23 cellular contexts compared by ENCODE assay signal in genomic region chr12:119711693-119712092, GRCh38.
"Had no signal": no experiment of that assay in that cellular context is flagged by ENCODE, and none has a peak within 500 bp of the region (broad histone marks: within the 10 kb centered on the region; RNA-seq: fewer than 3 reads in every experiment).

No MANE protein-coding gene starts in this region.

- ATAC-seq: stimulated activated naive B cell treated with anti-CD40 and anti-IgM and Interleukin-4, amounts not matched to agents 10 μg/mL and 1 μg/mL and 100 μg/mL, for 72 hours had no signal

- H3K4me3 Mint-ChIP-seq: activated CD4-positive, alpha-beta memory T cell treated with anti-CD3 and anti-CD28 coated beads, Interleukin-2, amount 10 ng/mL, durations not matched to agents 7 days and 5 days; activated CD4-positive, alpha-beta T cell treated with anti-CD3 and anti-CD28 coated beads, Interleukin-2, amount 10 ng/mL, durations not matched to agents 7 days and 5 days; activated naive CD4-positive, alpha-beta T cell treated with anti-CD3 and anti-CD28 coated beads, Interleukin-2, amount 10 ng/mL, durations not matched to agents 7 days and 5 days; activated naive CD8-positive, alpha-beta T cell treated with anti-CD3 and anti-CD28 coated beads, Interleukin-2, amount 10 ng/mL, durations not matched to agents 7 days and 5 days; activated T-cell treated with anti-CD3 and anti-CD28 coated beads, Interleukin-2, amount 50 U/mL, for 24 hours; dendritic cell treated with granulocyte-macrophage colony-stimulating factor and Interleukin-4, amounts not matched to agents 40 ng/mL and 50 ng/mL, for 4 days; mesothelial cell of epicardium; naive B cell; stimulated activated naive B cell treated with anti-CD40 and anti-IgM and Interleukin-4, amounts not matched to agents 10 μg/mL and 1 μg/mL and 100 μg/mL, for 72 hours; T-helper 2 cell treated with Interferon-gamma antibody and Interleukin-4, amounts not matched to agents 5 μg/mL and 100 μg/mL, for 36 hours had no signal

- H3K4me1 ChIP-seq: prostate gland, vagina had no signal

- H3K4me1 Mint-ChIP-seq: activated CD4-positive, alpha-beta T cell treated with anti-CD3 and anti-CD28 coated beads, Interleukin-2, amount 10 ng/mL, durations not matched to agents 7 days and 5 days; activated naive CD4-positive, alpha-beta T cell treated with anti-CD3 and anti-CD28 coated beads, Interleukin-2, amount 10 ng/mL, durations not matched to agents 7 days and 5 days; activated naive CD8-positive, alpha-beta T cell treated with anti-CD3 and anti-CD28 coated beads, Interleukin-2, amount 10 ng/mL, durations not matched to agents 7 days and 5 days; mesothelial cell of epicardium; naive B cell had no signal

- H3K27ac ChIP-seq: brain microvascular endothelial cell, left ventricle myocardium inferior, ovary, prostate gland, testis, vagina had no signal

- H3K4me3 ChIP-seq: left ventricle myocardium inferior, ovary, prostate gland, testis, vagina had no signal

- H3K9me3 Mint-ChIP-seq: activated CD4-positive, alpha-beta memory T cell treated with anti-CD3 and anti-CD28 coated beads, Interleukin-2, amount 10 ng/mL, durations not matched to agents 7 days and 5 days; activated naive CD4-positive, alpha-beta T cell treated with anti-CD3 and anti-CD28 coated beads, Interleukin-2, amount 10 ng/mL, durations not matched to agents 7 days and 5 days; activated naive CD8-positive, alpha-beta T cell treated with anti-CD3 and anti-CD28 coated beads, Interleukin-2, amount 10 ng/mL, durations not matched to agents 7 days and 5 days; dendritic cell treated with granulocyte-macrophage colony-stimulating factor and Interleukin-4, amounts not matched to agents 40 ng/mL and 50 ng/mL, for 4 days; T-helper 2 cell treated with Interferon-gamma antibody and Interleukin-4, amounts not matched to agents 5 μg/mL and 100 μg/mL, for 36 hours had no signal

- H3K36me3 ChIP-seq: brain microvascular endothelial cell, left ventricle myocardium inferior, ovary, prostate gland, vagina had no signal

- H3K27ac Mint-ChIP-seq: activated CD4-positive, alpha-beta memory T cell treated with anti-CD3 and anti-CD28 coated beads, Interleukin-2, amount 10 ng/mL, durations not matched to agents 7 days and 5 days; activated CD4-positive, alpha-beta T cell treated with anti-CD3 and anti-CD28 coated beads, Interleukin-2, amount 10 ng/mL, durations not matched to agents 7 days and 5 days; activated naive CD4-positive, alpha-beta T cell treated with anti-CD3 and anti-CD28 coated beads, Interleukin-2, amount 10 ng/mL, durations not matched to agents 7 days and 5 days; activated naive CD8-positive, alpha-beta T cell treated with anti-CD3 and anti-CD28 coated beads, Interleukin-2, amount 10 ng/mL, durations not matched to agents 7 days and 5 days; activated T-cell treated with anti-CD3 and anti-CD28 coated beads, Interleukin-2, amount 50 U/mL, for 24 hours; dendritic cell treated with granulocyte-macrophage colony-stimulating factor and Interleukin-4, amounts not matched to agents 40 ng/mL and 50 ng/mL, for 4 days; mesothelial cell of epicardium; stimulated activated naive B cell treated with anti-CD40 and anti-IgM and Interleukin-4, amounts not matched to agents 10 μg/mL and 1 μg/mL and 100 μg/mL, for 72 hours; T-helper 2 cell treated with Interferon-gamma antibody and Interleukin-4, amounts not matched to agents 5 μg/mL and 100 μg/mL, for 36 hours had no signal

- H3K27me3 Mint-ChIP-seq: activated CD4-positive, alpha-beta memory T cell treated with anti-CD3 and anti-CD28 coated beads, Interleukin-2, amount 10 ng/mL, durations not matched to agents 7 days and 5 days; activated CD4-positive, alpha-beta T cell treated with anti-CD3 and anti-CD28 coated beads, Interleukin-2, amount 10 ng/mL, durations not matched to agents 7 days and 5 days; activated naive CD4-positive, alpha-beta T cell treated with anti-CD3 and anti-CD28 coated beads, Interleukin-2, amount 10 ng/mL, durations not matched to agents 7 days and 5 days; activated naive CD8-positive, alpha-beta T cell treated with anti-CD3 and anti-CD28 coated beads, Interleukin-2, amount 10 ng/mL, durations not matched to agents 7 days and 5 days; activated T-cell treated with anti-CD3 and anti-CD28 coated beads, Interleukin-2, amount 50 U/mL, for 24 hours; dendritic cell treated with granulocyte-macrophage colony-stimulating factor and Interleukin-4, amounts not matched to agents 40 ng/mL and 50 ng/mL, for 4 days; naive B cell; stimulated activated naive B cell treated with anti-CD40 and anti-IgM and Interleukin-4, amounts not matched to agents 10 μg/mL and 1 μg/mL and 100 μg/mL, for 72 hours had no signal

- H3K27me3 ChIP-seq: brain microvascular endothelial cell, ovary, testis, vagina had no signal

- DNase-seq: activated CD4-positive, alpha-beta memory T cell treated with anti-CD3 and anti-CD28 coated beads, Interleukin-2, amount 10 ng/mL, durations not matched to agents 7 days and 5 days; activated CD4-positive, alpha-beta T cell treated with anti-CD3 and anti-CD28 coated beads, Interleukin-2, amount 10 ng/mL, durations not matched to agents 7 days and 5 days; activated CD8-positive, alpha-beta memory T cell treated with anti-CD3 and anti-CD28 coated beads, Interleukin-2, amount 50 U/mL, for 48 hours; activated gamma-delta T cell; activated naive CD4-positive, alpha-beta T cell treated with anti-CD3 and anti-CD28 coated beads, Interleukin-2, amount 10 ng/mL, durations not matched to agents 7 days and 5 days; activated naive CD8-positive, alpha-beta T cell treated with anti-CD3 and anti-CD28 coated beads, Interleukin-2, amount 10 ng/mL, durations not matched to agents 7 days and 5 days; activated T-cell treated with anti-CD3 and anti-CD28 coated beads, Interleukin-2, amount 50 U/mL, for 24 hours; brain microvascular endothelial cell; effector CD8-positive, alpha-beta T cell; left ventricle myocardium inferior; naive B cell; ovary; stimulated activated CD4-positive, alpha-beta T cell treated with anti-CD3 and anti-CD28 coated beads, Interleukin-15, amount 100 ng/mL, for 24 hours; stimulated activated CD4-positive, alpha-beta T cell treated with anti-CD3 and anti-CD28 coated beads, Interleukin-2, amount 100 ng/mL, for 24 hours; stimulated activated naive B cell treated with anti-CD40 and anti-IgM and Interleukin-4, amounts not matched to agents 10 μg/mL and 1 μg/mL and 100 μg/mL, for 72 hours; T-helper 1 cell; testis; trophoblast cell had no signal

- H3K9me3 ChIP-seq: ovary, prostate gland, testis, vagina had no signal
